8 cellular contexts compared by ENCODE assay signal in the genomic region with DNA sequence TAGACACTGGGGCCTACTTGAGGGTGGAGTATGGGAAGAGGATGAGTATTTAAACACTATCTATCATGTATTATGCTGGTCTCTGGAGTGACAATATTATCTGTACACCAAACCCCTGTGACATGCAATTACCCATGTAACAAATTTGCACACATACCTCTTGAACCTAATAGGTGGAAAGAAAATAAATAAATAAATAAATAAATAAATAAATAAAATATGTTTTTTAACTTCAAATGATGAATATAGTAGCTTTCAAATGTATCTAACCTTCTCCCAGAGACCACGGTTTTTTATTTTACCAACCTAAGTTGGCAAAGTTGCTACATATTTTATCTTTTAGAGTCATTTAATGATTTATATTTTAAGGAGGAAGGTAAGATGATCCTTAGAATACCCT.
"Had no signal": no experiment of that assay in that cellular context is flagged by ENCODE, and none has a peak within 500 bp of the region (broad histone marks: within the 10 kb centered on the region; RNA-seq: fewer than 3 reads in every experiment).

No MANE protein-coding gene starts in this region.

- DNase-seq: GDM1, GF-D8 had no signal

- FAIRE-seq: G401.6, GM12878, GM12891, GM12892, GM18507, GM19239 had no signal

- ATAC-seq: GM12878 had no signal

- H3K4me3 ChIP-seq: GM12878 had no signal
